Comparison of ENCODE assay signal across 14 cellular contexts in the genomic region with DNA sequence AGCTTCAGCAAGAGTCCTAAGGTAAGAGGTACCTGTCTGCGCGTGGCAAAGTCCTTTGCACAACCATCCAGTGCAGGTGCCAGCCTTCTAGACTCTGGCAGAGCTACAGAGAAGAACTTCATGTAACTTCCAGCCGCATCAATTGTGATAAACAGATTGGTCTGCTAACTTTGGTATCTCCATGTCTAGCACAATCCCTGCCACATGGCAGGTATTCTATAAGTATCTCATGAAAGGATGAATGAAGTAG. TPM values are rescaled to one million over a fixed set of nuclear protein-coding genes. Genes with fewer than 3 reads are reported as not detected.
DNase-seq lines count a peak whose midpoint lies in the region; ATAC-seq lines count a peak whose summit lies in the region.
"Had no signal": no experiment of that assay in that cellular context is flagged by ENCODE, and none has a peak within 500 bp of the region (broad histone marks: within the 10 kb centered on the region; RNA-seq: fewer than 3 reads in every experiment).

No MANE protein-coding gene starts in this region.

- peak overlapping the region; percentile 91 for H3K27ac Mint-ChIP-seq in activated CD4-positive, alpha-beta T cell treated with anti-CD3 and anti-CD28 coated beads, Interleukin-2, amount 10 ng/mL, durations not matched to agents 7 days and 5 days
- H3K27ac Mint-ChIP-seq in IgD-negative memory B cell = peak overlapping the region in 2 of 3 donors; percentile 41 to 90
- H3K27ac Mint-ChIP-seq in activated naive CD8-positive, alpha-beta T cell = peak overlapping the region; percentile 94
- peak overlapping the region; percentile 79 to 95 (median 88) for H3K27ac Mint-ChIP-seq in naive thymus-derived CD8-positive, alpha-beta T cell
- H3K27ac Mint-ChIP-seq: HFFc6 had no signal

- POLR2A ChIA-PET in activated CD4-positive, alpha-beta T cell treated with anti-CD3 and anti-CD28 coated beads, Interleukin-2, amount 10 ng/mL, durations not matched to agents 7 days and 5 days (lab: Charles Lee) = interaction anchor here (0.6 kb wide), 1 partner anchor 156 kb away, joined by 4 read pairs; no protein-coding TSS in a partner anchor
- POLR2A ChIA-PET in naive thymus-derived CD8-positive, alpha-beta T cell (lab: Charles Lee) = interaction anchor here (0.6 to 8.7 kb wide), 8 partner anchors 11 to 95 kb away, joined by 3 to 52 read pairs (median 4); partner anchors contain the start of gene CD48

- DNase-seq in activated CD4-positive, alpha-beta T cell treated with anti-CD3 and anti-CD28 coated beads, Interleukin-2, amount 10 ng/mL, durations not matched to agents 7 days and 5 days = no peak
- no peak for DNase-seq in activated CD4-positive, alpha-beta T cell treated with anti-CD3 and anti-CD28 coated beads for 1 hour
- no peak for DNase-seq in naive thymus-derived CD8-positive, alpha-beta T cell
- DNase-seq in NCI-H446 treated with DMSO at 0.1 percent for 48 hours (lab: John Stamatoyannopoulos, UW) = no peak

- peaks cover 95% of the 10 kb centered on the region for H3K36me3 Mint-ChIP-seq in activated CD4-positive, alpha-beta T cell treated with anti-CD3 and anti-CD28 coated beads, Interleukin-2, amount 10 ng/mL, durations not matched to agents 7 days and 5 days (ENCODE audit: low read depth)
- H3K36me3 Mint-ChIP-seq in IgD-negative memory B cell = peaks cover 12% of the 10 kb centered on the region
- H3K36me3 Mint-ChIP-seq in activated naive CD8-positive, alpha-beta T cell = peaks cover 26% of the 10 kb centered on the region
- peaks cover 6 to 96% (median 24%) of the 10 kb centered on the region in 3 donors for H3K36me3 Mint-ChIP-seq in naive thymus-derived CD8-positive, alpha-beta T cell

- CTCF ChIA-PET in activated CD4-positive, alpha-beta T cell treated with anti-CD3 and anti-CD28 coated beads, Interleukin-2, amount 10 ng/mL, durations not matched to agents 7 days and 5 days (lab: Charles Lee) = interaction anchor here (0.7 to 6.8 kb wide), 36 partner anchors 9 to 408 kb away, joined by 3 to 49 read pairs (median 6); partner anchors contain the start of genes CD48 and NECTIN4

- no peak overlapping the region for H3K4me3 Mint-ChIP-seq in activated CD4-positive, alpha-beta T cell treated with anti-CD3 and anti-CD28 coated beads, Interleukin-2, amount 10 ng/mL, durations not matched to agents 7 days and 5 days
- no peak overlapping the region for H3K4me3 Mint-ChIP-seq in IgD-negative memory B cell
- H3K4me3 Mint-ChIP-seq in activated naive CD8-positive, alpha-beta T cell = peak overlapping the region; percentile 62
- peak overlapping the region in 6 of 10 donors; percentile 36 to 85 (median 56) for H3K4me3 Mint-ChIP-seq in naive thymus-derived CD8-positive, alpha-beta T cell
- H3K4me3 Mint-ChIP-seq: endodermal cell, HFFc6 had no signal

- H3K27me3 Mint-ChIP-seq in activated CD4-positive, alpha-beta T cell treated with anti-CD3 and anti-CD28 coated beads, Interleukin-2, amount 10 ng/mL, durations not matched to agents 7 days and 5 days = no peaks in the 10 kb centered on the region
- H3K27me3 Mint-ChIP-seq in IgD-negative memory B cell = no peaks in the 10 kb centered on the region
- no peaks in the 10 kb centered on the region for H3K27me3 Mint-ChIP-seq in activated naive CD8-positive, alpha-beta T cell
- H3K27me3 Mint-ChIP-seq in naive thymus-derived CD8-positive, alpha-beta T cell = no peaks in the 10 kb centered on the region

- peak; percentile 36 to 54 for ATAC-seq in naive thymus-derived CD8-positive, alpha-beta T cell
- ATAC-seq in GM21825 (IDR thresholded peaks at IDR 0.05; ENCODE audit: unreplicated experiment) (no peak), HG03457 (IDR thresholded peaks at IDR 0.05; ENCODE audit: unreplicated experiment) (no peak)

- peaks cover 74% of the 10 kb centered on the region for H3K4me1 Mint-ChIP-seq in activated CD4-positive, alpha-beta T cell treated with anti-CD3 and anti-CD28 coated beads, Interleukin-2, amount 10 ng/mL, durations not matched to agents 7 days and 5 days
- H3K4me1 Mint-ChIP-seq in IgD-negative memory B cell = peaks cover 43 to 46% (median 44%) of the 10 kb centered on the region in 3 donors
- H3K4me1 Mint-ChIP-seq in activated naive CD8-positive, alpha-beta T cell (ENCODE audit: low read depth) = peaks cover 60% of the 10 kb centered on the region
- peaks cover 34 to 70% (median 60%) of the 10 kb centered on the region in 4 donors for H3K4me1 Mint-ChIP-seq in naive thymus-derived CD8-positive, alpha-beta T cell

- peaks cover 6% of the 10 kb centered on the region for H3K9me3 Mint-ChIP-seq in activated CD4-positive, alpha-beta T cell treated with anti-CD3 and anti-CD28 coated beads, Interleukin-2, amount 10 ng/mL, durations not matched to agents 7 days and 5 days
- H3K9me3 Mint-ChIP-seq in IgD-negative memory B cell = no peaks in the 10 kb centered on the region
- no peaks in the 10 kb centered on the region for H3K9me3 Mint-ChIP-seq in activated naive CD8-positive, alpha-beta T cell (ENCODE audit: low read depth)
- peaks cover 0 to 9% (median 4%) of the 10 kb centered on the region in 9 donors for H3K9me3 Mint-ChIP-seq in naive thymus-derived CD8-positive, alpha-beta T cell
- H3K9me3 Mint-ChIP-seq: HFFc6 had no signal

RNA-seq across cellular contexts. Expression of gene CD48, which starts 29.8 kb away (rescaled TPM):
- 100 to 1,000 TPM; 294 to 309 TPM for total RNA-seq in activated CD4-positive, alpha-beta T cell treated with anti-CD3 and anti-CD28 coated beads, Interleukin-2, amount 10 ng/mL, durations not matched to agents 7 days and 5 days
- 129 TPM for polyA plus RNA-seq in IgD-negative memory B cell
- 100 to 1,000 TPM; 272 to 276 TPM for total RNA-seq in naive thymus-derived CD8-positive, alpha-beta T cell
- 100 to 1,000 TPM; 186 to 213 (median 200) TPM for polyA plus RNA-seq in naive thymus-derived CD8-positive, alpha-beta T cell
- total RNA-seq: A673, chondrocyte, fibroblast of lung, HFFc6, renal cortical epithelial cell had no signal
- polyA plus RNA-seq: fibroblast of lung had no signal

RNA-seq across cellular contexts. Expression of gene SLAMF1, which starts 35.0 kb away (rescaled TPM):
- 10 to 100 TPM; 70.4 to 70.6 TPM for total RNA-seq in activated CD4-positive, alpha-beta T cell treated with anti-CD3 and anti-CD28 coated beads, Interleukin-2, amount 10 ng/mL, durations not matched to agents 7 days and 5 days
- polyA plus RNA-seq in IgD-negative memory B cell = 17.2 TPM
- total RNA-seq in naive thymus-derived CD8-positive, alpha-beta T cell = 10 to 100 TPM in 1 of 2 experiments, 1 to 10 TPM in 1; 9.8 to 11.1 TPM
- polyA plus RNA-seq in naive thymus-derived CD8-positive, alpha-beta T cell = 1 to 10 TPM; 1.7 to 3.9 (median 3.7) TPM
- total RNA-seq: chondrocyte, endodermal cell, fibroblast of lung, HFFc6, renal cortical epithelial cell had no signal
- polyA plus RNA-seq: fibroblast of lung had no signal

RNA-seq across cellular contexts. Expression of gene SLAMF7, which starts 57.2 kb away (rescaled TPM):
- 10 to 100 TPM; 12.8 to 13.4 TPM for total RNA-seq in activated CD4-positive, alpha-beta T cell treated with anti-CD3 and anti-CD28 coated beads, Interleukin-2, amount 10 ng/mL, durations not matched to agents 7 days and 5 days
- polyA plus RNA-seq in IgD-negative memory B cell = 26.8 TPM
- 1 to 10 TPM; 4.5 to 6.2 TPM for total RNA-seq in naive thymus-derived CD8-positive, alpha-beta T cell
- polyA plus RNA-seq in naive thymus-derived CD8-positive, alpha-beta T cell = 100 to 1,000 TPM in 1 of 3 donors, 1 to 10 TPM in 2; 3.8 to 102 (median 4.0) TPM
- total RNA-seq: A673, chondrocyte, endodermal cell, fibroblast of lung, HFFc6, renal cortical epithelial cell had no signal
- polyA plus RNA-seq: fibroblast of lung had no signal

Comparison
In these comparisons a context has a peak if more than half of its experiments do, and no peak if none do; other contexts are left out.
1. H3K4me3 Mint-ChIP-seq: peak in activated naive CD8-positive, alpha-beta T cell (single experiment) and naive thymus-derived CD8-positive, alpha-beta T cell (6 of 10); none in activated CD4-positive, alpha-beta T cell treated with anti-CD3 and anti-CD28 coated beads, Interleukin-2, amount 10 ng/mL, durations not matched to agents 7 days and 5 days (single experiment) and IgD-negative memory B cell (0 of 4).
2. ATAC-seq: peak in naive thymus-derived CD8-positive, alpha-beta T cell (2 of 2); none in GM21825 (single experiment) and HG03457 (single experiment).
3. RNA of gene SLAMF1, which starts 35.0 kb away (total RNA-seq): 70.4 to 70.6 TPM in activated CD4-positive, alpha-beta T cell treated with anti-CD3 and anti-CD28 coated beads, Interleukin-2, amount 10 ng/mL, durations not matched to agents 7 days and 5 days; 9.8 to 11.1 TPM in naive thymus-derived CD8-positive, alpha-beta T cell; every median in the first group is over 4 times any median in the second.
4. Peak in every context shown above with its lines, with median percentiles within 50 percentile points of each other: H3K27ac Mint-ChIP-seq.